Comparison of ENCODE assay signal across 1 cellular context in genomic region chr3:53195602-53196574, GRCh38.
TF ChIP-seq lines count a peak whose summit lies in the region.

No MANE protein-coding gene starts in this region.

TF ChIP-seq in WTC11, 78 proteins besides CTCF, POLR2A, EP300 and RAD21 (continued from another document):
- TF ChIP-seq AR (CRISPR knock-in tag; IDR thresholded peaks at IDR 0.05) (no peak), TEAD4 (CRISPR knock-in tag; IDR thresholded peaks at IDR 0.05) (no peak), NFE2L1 (CRISPR knock-in tag; IDR thresholded peaks at IDR 0.05) (0 out of 2 replicates have a peak, but pooled peaks have one; percentile 44), FOXP1 (CRISPR knock-in tag; IDR thresholded peaks at IDR 0.05; ENCODE audit: borderline replicate concordance) (peak; percentile 75; the same call in 1 of the 2 replicates), PRRX2 (CRISPR knock-in tag; IDR thresholded peaks at IDR 0.05) (no peak), OVOL2 (CRISPR knock-in tag; IDR thresholded peaks at IDR 0.05; ENCODE audit: borderline replicate concordance) (no peak), ZBTB43 (CRISPR knock-in tag; IDR thresholded peaks at IDR 0.05) (no peak), MAX (CRISPR knock-in tag; IDR thresholded peaks at IDR 0.05) (peak; percentile 89), ELF4 (CRISPR knock-in tag; IDR thresholded peaks at IDR 0.05; ENCODE audit: low read depth) (no peak), NR3C1 (CRISPR knock-in tag; conservative IDR thresholded peaks at IDR 0.05; ENCODE audit: low read depth) (no peak), ATF6 (CRISPR knock-in tag; IDR thresholded peaks at IDR 0.05) (no peak), PRDM15 (CRISPR knock-in tag; IDR thresholded peaks at IDR 0.05) (no peak), ZNF232 (CRISPR knock-in tag; IDR thresholded peaks at IDR 0.05) (0 out of 2 replicates have a peak, but pooled peaks have one; percentile 27), MLX (CRISPR knock-in tag; IDR thresholded peaks at IDR 0.05) (no peak), HMGXB4 (CRISPR knock-in tag; IDR thresholded peaks at IDR 0.05) (peak; percentile 94), ESRRA (CRISPR knock-in tag; IDR thresholded peaks at IDR 0.05; ENCODE audit: borderline replicate concordance) (0 out of 2 replicates have a peak, but pooled peaks have one; percentile 24), ZNF219 (CRISPR knock-in tag; IDR thresholded peaks at IDR 0.05; ENCODE audit: borderline replicate concordance) (no peak), ZNF317 (CRISPR knock-in tag; IDR thresholded peaks at IDR 0.05; ENCODE audit: borderline replicate concordance, low read depth) (no peak), TCF7 (CRISPR knock-in tag; IDR thresholded peaks at IDR 0.05; ENCODE audit: low read depth) (no peak)
TF ChIP-seq in WTC11: peak in this region for 10.
